8 cellular contexts compared by ENCODE assay signal in genomic region chr5:79255786-79256557, GRCh38. TPM values are rescaled to one million over a fixed set of nuclear protein-coding genes. Genes with fewer than 3 reads are reported as not detected.
DNase-seq lines count a peak whose midpoint lies in the region; ATAC-seq and TF ChIP-seq lines count a peak whose summit lies in the region.

No MANE protein-coding gene starts in this region.

- peak; percentile 86 for TF ChIP-seq CTCF in 22Rv1 (IDR thresholded peaks at IDR 0.05)
- peak; percentile 46 for TF ChIP-seq CTCF in hepatocyte (IDR thresholded peaks at IDR 0.05; ENCODE audit: poor library complexity)

- no peak overlapping the region for H3K4me3 ChIP-seq in hepatocyte

- in situ Hi-C loops in SK-MEL-5 (cut with HindIII; ENCODE audit: low pct_unique_long_range_greater_than_20kb, low sequenced_read_pairs): no loop called here

- no peaks in the 10 kb centered on the region for H3K36me3 ChIP-seq in hepatocyte (replicated peaks; ENCODE audit: insufficient read depth, low read depth)

- TF ChIP-seq POLR2A in GM18505 (IDR thresholded peaks at IDR 0.05; ENCODE audit: borderline replicate concordance, extremely low read depth, insufficient read depth, insufficient read length): no peak

- H3K27ac ChIP-seq in 22Rv1 (peak overlapping the region; percentile 30; the same call in 1 of the 2 replicates), hepatocyte (no peak overlapping the region)

- peak; percentile 63 for DNase-seq in EH (ENCODE audit: low read depth)
- peak; percentile 73 for DNase-seq in SK-MEL-5 (ENCODE audit: low read depth, low spot score)
- peak; percentile 59 for DNase-seq in hepatocyte (ENCODE audit: low spot score)
- DNase-seq in DMS79 treated with DMSO at 0.1 percent for 48 hours (lab: John Stamatoyannopoulos, UW): no peak
- DNase-seq in NCI-H1048 (lab: John Stamatoyannopoulos, UW): no peak

- H4K20me1 ChIP-seq in hepatocyte (ENCODE audit: insufficient read depth, poor library complexity, severe bottlenecking): peaks cover 30% of the 10 kb centered on the region

- peaks cover 69% of the 10 kb centered on the region for H3K79me2 ChIP-seq in hepatocyte

- ATAC-seq in HG02588 (IDR thresholded peaks at IDR 0.05; ENCODE audit: unreplicated experiment) (peak; percentile 82), GM18505 (IDR thresholded peaks at IDR 0.05; ENCODE audit: unreplicated experiment) (no peak)

- no peaks in the 10 kb centered on the region for H3K9me2 ChIP-seq in hepatocyte (replicated peaks; ENCODE audit: insufficient read depth)

- H3K27me3 ChIP-seq in hepatocyte: no peaks in the 10 kb centered on the region

- H3K4me2 ChIP-seq in hepatocyte: no peak overlapping the region

- peaks cover 3% of the 10 kb centered on the region for H3K4me1 ChIP-seq in hepatocyte (ENCODE audit: insufficient read depth)

- no peaks in the 10 kb centered on the region for H3K9me3 ChIP-seq in hepatocyte (ENCODE audit: low read depth)

- WGBS in hepatocyte (ENCODE audit: low lambda C conversion rate, missing lambda C conversion rate): 92% methylated on average over 5 of the region's 5 CpGs

- no peak overlapping the region for H2AFZ ChIP-seq in hepatocyte

RNA-seq across cellular contexts. Expression of gene JMY, which starts 20.0 kb away (rescaled TPM):
- 10.8 and 11.2 TPM in 2 replicates for total RNA-seq in SK-MEL-5 (2014; rRNA removed; shearing (Covaris generic))
- polyA plus RNA-seq in SK-MEL-5 (2015; cell fraction: cytosol; rRNA removed): 3.8 and 5.7 TPM in 2 replicates
- polyA plus RNA-seq in SK-MEL-5 (2015; cell fraction: nucleus; rRNA removed): 7.1 and 8.8 TPM in 2 replicates
- total RNA-seq in hepatocyte: 9.3 and 11.7 TPM in 2 replicates
- polyA plus RNA-seq in hepatocyte: 2.0 and 3.3 TPM in 2 replicates

Comparison
In these comparisons a context has a peak if more than half of its experiments do, and no peak if none do; other contexts are left out.
1. DNase-seq: peak in EH (single experiment), SK-MEL-5 (single experiment) and hepatocyte (single experiment); none in DMS79 treated with DMSO at 0.1 percent for 48 hours (single experiment) and NCI-H1048 (single experiment).